ENCODE assay signal across 2 cellular contexts in the genomic region with DNA sequence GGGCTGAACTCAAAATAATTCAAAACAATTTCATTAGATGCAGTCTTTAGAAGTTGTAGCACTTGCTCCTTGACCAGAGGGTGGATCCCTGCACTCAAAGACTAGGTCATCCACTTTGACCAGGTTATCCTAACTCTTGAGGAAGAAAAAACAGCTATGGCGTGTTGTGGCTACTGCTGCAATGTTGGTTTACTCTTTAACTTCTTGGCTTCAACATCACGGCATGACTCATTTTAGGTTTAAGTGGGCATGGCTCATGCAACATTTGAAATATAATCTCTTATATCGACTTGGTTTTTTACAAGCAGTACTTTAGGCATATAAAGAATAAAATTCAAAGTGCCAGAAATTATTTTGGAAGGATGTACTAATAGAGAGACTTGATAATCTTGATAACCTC.
TF ChIP-seq lines count a peak whose summit lies in the region.

No MANE protein-coding gene starts in this region.

TF ChIP-seq in K562, 482 proteins besides CTCF, POLR2A, EP300 and RAD21:
- TF ChIP-seq, protein P1, sequence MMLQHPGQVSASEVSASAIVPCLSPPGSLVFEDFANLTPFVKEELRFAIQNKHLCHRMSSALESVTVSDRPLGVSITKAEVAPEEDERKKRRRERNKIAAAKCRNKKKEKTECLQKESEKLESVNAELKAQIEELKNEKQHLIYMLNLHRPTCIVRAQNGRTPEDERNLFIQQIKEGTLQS (IDR thresholded peaks at IDR 0.05), result peak; percentile 58
- TF ChIP-seq, protein P1 (CRISPR knock-in tag; conservative IDR thresholded peaks at IDR 0.05), result no peak
- TF ChIP-seq, protein P2, sequence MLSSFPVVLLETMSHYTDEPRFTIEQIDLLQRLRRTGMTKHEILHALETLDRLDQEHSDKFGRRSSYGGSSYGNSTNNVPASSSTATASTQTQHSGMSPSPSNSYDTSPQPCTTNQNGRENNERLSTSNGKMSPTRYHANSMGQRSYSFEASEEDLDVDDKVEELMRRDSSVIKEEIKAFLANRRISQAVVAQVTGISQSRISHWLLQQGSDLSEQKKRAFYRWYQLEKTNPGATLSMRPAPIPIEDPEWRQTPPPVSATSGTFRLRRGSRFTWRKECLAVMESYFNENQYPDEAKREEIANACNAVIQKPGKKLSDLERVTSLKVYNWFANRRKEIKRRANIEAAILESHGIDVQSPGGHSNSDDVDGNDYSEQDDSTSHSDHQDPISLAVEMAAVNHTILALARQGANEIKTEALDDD (IDR thresholded peaks at IDR 0.05), result peak; percentile 98
- TF ChIP-seq ETV6 (IDR thresholded peaks at IDR 0.05; ENCODE audit: borderline replicate concordance in 1 of 2, low read depth in 2 of 2, low read length in 1 of 2) (no peak), ETV6 (CRISPR knock-in tag; IDR thresholded peaks at IDR 0.05; ENCODE audit: borderline replicate concordance) (no peak)

TF ChIP-seq in liver, 16 proteins besides CTCF, POLR2A, EP300 and RAD21:
- TF ChIP-seq TAF1 (conservative IDR thresholded peaks at IDR 0.05), result no peak
- TF ChIP-seq, protein P3, sequence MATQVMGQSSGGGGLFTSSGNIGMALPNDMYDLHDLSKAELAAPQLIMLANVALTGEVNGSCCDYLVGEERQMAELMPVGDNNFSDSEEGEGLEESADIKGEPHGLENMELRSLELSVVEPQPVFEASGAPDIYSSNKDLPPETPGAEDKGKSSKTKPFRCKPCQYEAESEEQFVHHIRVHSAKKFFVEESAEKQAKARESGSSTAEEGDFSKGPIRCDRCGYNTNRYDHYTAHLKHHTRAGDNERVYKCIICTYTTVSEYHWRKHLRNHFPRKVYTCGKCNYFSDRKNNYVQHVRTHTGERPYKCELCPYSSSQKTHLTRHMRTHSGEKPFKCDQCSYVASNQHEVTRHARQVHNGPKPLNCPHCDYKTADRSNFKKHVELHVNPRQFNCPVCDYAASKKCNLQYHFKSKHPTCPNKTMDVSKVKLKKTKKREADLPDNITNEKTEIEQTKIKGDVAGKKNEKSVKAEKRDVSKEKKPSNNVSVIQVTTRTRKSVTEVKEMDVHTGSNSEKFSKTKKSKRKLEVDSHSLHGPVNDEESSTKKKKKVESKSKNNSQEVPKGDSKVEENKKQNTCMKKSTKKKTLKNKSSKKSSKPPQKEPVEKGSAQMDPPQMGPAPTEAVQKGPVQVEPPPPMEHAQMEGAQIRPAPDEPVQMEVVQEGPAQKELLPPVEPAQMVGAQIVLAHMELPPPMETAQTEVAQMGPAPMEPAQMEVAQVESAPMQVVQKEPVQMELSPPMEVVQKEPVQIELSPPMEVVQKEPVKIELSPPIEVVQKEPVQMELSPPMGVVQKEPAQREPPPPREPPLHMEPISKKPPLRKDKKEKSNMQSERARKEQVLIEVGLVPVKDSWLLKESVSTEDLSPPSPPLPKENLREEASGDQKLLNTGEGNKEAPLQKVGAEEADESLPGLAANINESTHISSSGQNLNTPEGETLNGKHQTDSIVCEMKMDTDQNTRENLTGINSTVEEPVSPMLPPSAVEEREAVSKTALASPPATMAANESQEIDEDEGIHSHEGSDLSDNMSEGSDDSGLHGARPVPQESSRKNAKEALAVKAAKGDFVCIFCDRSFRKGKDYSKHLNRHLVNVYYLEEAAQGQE (IDR thresholded peaks at IDR 0.05), result no peak
- TF ChIP-seq, protein P1 (IDR thresholded peaks at IDR 0.05), result peak; percentile 65
- no peak for TF ChIP-seq FOXA2 (IDR thresholded peaks at IDR 0.05)
- no peak for TF ChIP-seq NR2F2 (IDR thresholded peaks at IDR 0.05)
- TF ChIP-seq YY1 (IDR thresholded peaks at IDR 0.05), result peak; percentile 61
- peak in 1 of 2 donors; percentile 55 for TF ChIP-seq RXRA (IDR thresholded peaks at IDR 0.05)
- peak; percentile 22 to 58 for TF ChIP-seq HNF4A (conservative IDR thresholded peaks at IDR 0.05)
- peak; percentile 19 for TF ChIP-seq SP1 (IDR thresholded peaks at IDR 0.05)
- TF ChIP-seq, protein P4, sequence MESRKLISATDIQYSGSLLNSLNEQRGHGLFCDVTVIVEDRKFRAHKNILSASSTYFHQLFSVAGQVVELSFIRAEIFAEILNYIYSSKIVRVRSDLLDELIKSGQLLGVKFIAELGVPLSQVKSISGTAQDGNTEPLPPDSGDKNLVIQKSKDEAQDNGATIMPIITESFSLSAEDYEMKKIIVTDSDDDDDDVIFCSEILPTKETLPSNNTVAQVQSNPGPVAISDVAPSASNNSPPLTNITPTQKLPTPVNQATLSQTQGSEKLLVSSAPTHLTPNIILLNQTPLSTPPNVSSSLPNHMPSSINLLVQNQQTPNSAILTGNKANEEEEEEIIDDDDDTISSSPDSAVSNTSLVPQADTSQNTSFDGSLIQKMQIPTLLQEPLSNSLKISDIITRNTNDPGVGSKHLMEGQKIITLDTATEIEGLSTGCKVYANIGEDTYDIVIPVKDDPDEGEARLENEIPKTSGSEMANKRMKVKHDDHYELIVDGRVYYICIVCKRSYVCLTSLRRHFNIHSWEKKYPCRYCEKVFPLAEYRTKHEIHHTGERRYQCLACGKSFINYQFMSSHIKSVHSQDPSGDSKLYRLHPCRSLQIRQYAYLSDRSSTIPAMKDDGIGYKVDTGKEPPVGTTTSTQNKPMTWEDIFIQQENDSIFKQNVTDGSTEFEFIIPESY (IDR thresholded peaks at IDR 0.05), result no peak
- TF ChIP-seq JUND (IDR thresholded peaks at IDR 0.05), result peak; percentile 89 to 95
- TF ChIP-seq EGR1 (IDR thresholded peaks at IDR 0.05; ENCODE audit: low read depth in 2 of 2), result no peak
- TF ChIP-seq GABPA (IDR thresholded peaks at IDR 0.05 in 1 of 2, conservative IDR thresholded peaks at IDR 0.05 in 1 of 2), result no peak
- no peak for TF ChIP-seq HNF4G (IDR thresholded peaks at IDR 0.05)
TF ChIP-seq in liver: peak in this region for 6.
